ENCODE assay signal across 16 cellular contexts in the genomic region with DNA sequence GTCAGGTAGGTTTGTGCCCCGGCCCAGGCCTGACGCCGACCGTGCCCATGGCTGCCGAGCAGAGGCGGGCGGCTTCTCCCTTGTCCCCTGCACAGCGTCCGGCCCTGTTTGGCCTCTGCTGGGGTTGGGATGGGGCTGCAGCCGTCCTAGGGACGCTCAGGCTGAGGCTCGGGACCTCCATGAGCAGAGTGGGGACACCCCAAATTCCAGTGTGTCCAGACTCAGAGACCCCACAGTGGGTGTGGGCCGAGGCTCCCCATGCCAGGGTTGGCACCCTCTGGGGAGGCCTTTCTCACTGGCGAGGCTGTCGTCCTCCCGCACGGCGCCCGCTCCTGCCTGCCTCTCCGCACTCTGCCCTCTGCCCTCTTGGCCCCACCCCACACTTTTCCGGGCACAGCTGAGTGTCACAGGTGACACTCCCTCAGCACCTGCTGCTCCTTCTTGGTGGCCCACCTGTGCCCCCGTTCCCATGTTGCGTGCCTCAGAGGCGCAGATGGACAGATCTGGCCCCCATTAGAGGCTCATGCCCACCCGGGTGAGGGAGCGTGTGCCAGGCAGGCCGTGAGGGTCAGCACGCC.
"Had no signal": no experiment of that assay in that cellular context is flagged by ENCODE, and none has a peak within 500 bp of the region (broad histone marks: within the 10 kb centered on the region; RNA-seq: fewer than 3 reads in every experiment).

No MANE protein-coding gene starts in this region.

- ATAC-seq: effector memory CD8-positive, alpha-beta T cell; heart left ventricle; stimulated activated effector memory CD8-positive, alpha-beta T cell treated with anti-CD3 and anti-CD28 coated beads, Interleukin-12 subunit alpha, Interleukin-12 subunit beta, amount 100 ng/mL, for 72 hours; stimulated activated naive CD8-positive, alpha-beta T cell treated with anti-CD3 and anti-CD28 coated beads, Interleukin-15, Interleukin-2, amounts not matched to agents 100 U/mL and 50 U/mL, for 24 hours had no signal

- H3K9me3 ChIP-seq: heart left ventricle, sigmoid colon, suprapubic skin, thyroid gland, vagina had no signal

- H3K27ac ChIP-seq: sigmoid colon, suprapubic skin, vagina had no signal

- H3K27me3 ChIP-seq: heart left ventricle, sigmoid colon, suprapubic skin, thyroid gland, vagina had no signal

- H3K4me1 ChIP-seq: sigmoid colon, suprapubic skin, thyroid gland, vagina had no signal

- FAIRE-seq: colon, frontal cortex had no signal

- DNase-seq: cerebellar nuclear complex; effector memory CD8-positive, alpha-beta T cell; heart left ventricle; hippocampal formation; mesenchymal stem cell; naive B cell; sigmoid colon; stimulated activated CD4-positive, alpha-beta T cell treated with anti-CD3 and anti-CD28 coated beads, Interleukin-4, amount 100 ng/mL, for 1 hour; stimulated activated CD8-positive, alpha-beta memory T cell treated with anti-CD3 and anti-CD28 coated beads, Interleukin-4, amount 100 ng/mL, for 48 hours; stimulated activated naive CD8-positive, alpha-beta T cell treated with anti-CD3 and anti-CD28 coated beads, Interleukin-15, Interleukin-2, amounts not matched to agents 100 U/mL and 50 U/mL, for 24 hours; thyroid gland had no signal
